22 cellular contexts compared by ENCODE assay signal in genomic region chr17:17743391-17744112, GRCh38.
A peak's percentile ranks its signal among the peaks of the same experiment; 100 is the strongest.
DNase-seq lines count a peak whose midpoint lies in the region; ATAC-seq and TF ChIP-seq lines count a peak whose summit lies in the region.
"Had no signal": no experiment of that assay in that cellular context is flagged by ENCODE, and none has a peak within 500 bp of the region (broad histone marks: within the 10 kb centered on the region; RNA-seq: fewer than 3 reads in every experiment).

No MANE protein-coding gene starts in this region.

- H3K14ac ChIP-seq in IMR-90 (replicated peaks; ENCODE audit: low read depth, low read length) = no peak overlapping the region

- H3K36me3 ChIP-seq in BLaER1 treated with 17β-estradiol and CSF1 and Interleukin-3, amounts not matched to agents 10 nM and 100 nM = 0 out of 22 replicates have a peak, but pooled peaks cover 0 to 7% (median 0%) of the 10 kb centered on the region in 11 experiments
- H3K36me3 ChIP-seq in IMR-90 (ENCODE audit: control insufficient read depth, insufficient read depth, low read length) (peaks cover 5% of the 10 kb centered on the region; the same call in 1 of the 2 replicates), osteoblast (ENCODE audit: insufficient read depth, low read length) (no peaks in the 10 kb centered on the region)
- H3K36me3 ChIP-seq: SJCRH30 had no signal

- dilution Hi-C loops in IMR-90 (cut with HindIII; ENCODE audit: low sequenced_read_pairs, unreplicated experiment) = no loop called here

- H2BK15ac ChIP-seq in IMR-90 (ENCODE audit: low read depth, low read length) = no peak overlapping the region

- no peak for TF ChIP-seq CTCF in IMR-90 (conservative IDR thresholded peaks at IDR 0.05; ENCODE audit: low read depth, low read length)
- no peak for TF ChIP-seq CTCF in dorsolateral prefrontal cortex (IDR thresholded peaks at IDR 0.05 in 54 of 56, conservative IDR thresholded peaks at IDR 0.05 in 2 of 56; ENCODE audit: low read depth in 1 of 56, partially characterized antibody in 56 of 56)
- TF ChIP-seq CTCF in osteoblast (IDR thresholded peaks at IDR 0.05; ENCODE audit: extremely low read depth, low read depth, low read length) = no peak

- no peak overlapping the region for H4K5ac ChIP-seq in IMR-90 (ENCODE audit: low read depth, low read length)

- TF ChIP-seq POLR2A in IMR-90 (IDR thresholded peaks at IDR 0.05; ENCODE audit: low read depth, low read length) = no peak

- H3K18ac ChIP-seq in IMR-90 (ENCODE audit: low read depth, low read length) = no peak overlapping the region

- peaks cover 58 to 100% (median 96%) of the 10 kb centered on the region in 10 experiments for H3K4me1 ChIP-seq in BLaER1 treated with 17β-estradiol and CSF1 and Interleukin-3, amounts not matched to agents 10 nM and 100 nM
- H3K4me1 ChIP-seq in IMR-90 (ENCODE audit: control insufficient read depth, insufficient read depth, low read length) (peaks cover 41% of the 10 kb centered on the region), osteoblast (ENCODE audit: insufficient read depth, low read length) (peaks cover 48% of the 10 kb centered on the region)

- POLR2A ChIA-PET in IMR-90 (lab: Charles Lee; ENCODE audit: unreplicated experiment) = no interaction called here

- 0 out of 2 replicates have a peak overlapping the region, but pooled peaks have one; percentile 2 for H2AK5ac ChIP-seq in IMR-90 (ENCODE audit: low read depth, low read length)

- peaks cover 54 to 95% of the 10 kb centered on the region in 2 experiments for H3K79me1 ChIP-seq in IMR-90 (ENCODE audit: low read depth in 1 of 2, low read length in 2 of 2)

- H2BK120ac ChIP-seq in IMR-90 (ENCODE audit: low read depth, low read length) = no peak overlapping the region

- H3K9me1 ChIP-seq in IMR-90 (ENCODE audit: insufficient read depth, low read length) = peaks cover 46% of the 10 kb centered on the region

- WGBS in IMR-90 (ENCODE audit: extremely low coverage in 2 of 2, insufficient read length in 1 of 2), 2 experiments = 83% methylated on average over 8 of the region's 14 CpGs; no CpG with 5 or more reads in 1 of the 2 experiments

- no peak overlapping the region for H2BK5ac ChIP-seq in IMR-90 (ENCODE audit: low read depth, low read length, poor library complexity, severe bottlenecking)

- in situ Hi-C loops in IMR-90 (cut with MboI; ENCODE audit: low sequenced_read_pairs) = no loop called here

- no peak overlapping the region for H3K27ac Mint-ChIP-seq in activated T-helper 17 cell treated with anti-CD3 and anti-CD28 coated beads, Interleukin-2, amount 50 U/mL, for 72 hours
- H3K27ac Mint-ChIP-seq: B cell; CD4-positive, CD25-positive, alpha-beta regulatory T cell; H9 had no signal

- peaks cover 4% of the 10 kb centered on the region for H3K4me1 Mint-ChIP-seq in activated T-helper 17 cell treated with anti-CD3 and anti-CD28 coated beads, Interleukin-2, amount 50 U/mL, for 72 hours

- H3K4me3 ChIP-seq in BLaER1 treated with 17β-estradiol and CSF1 and Interleukin-3, amounts not matched to agents 10 nM and 100 nM = no peak overlapping the region
- no peak overlapping the region for H3K4me3 ChIP-seq in IMR-90 (ENCODE audit: insufficient read depth, low read depth, low read length)
- H3K4me3 ChIP-seq in dorsolateral prefrontal cortex = no peak overlapping the region
- no peak overlapping the region for H3K4me3 ChIP-seq in osteoblast (ENCODE audit: insufficient read depth, low read length)
- H3K4me3 ChIP-seq: A549, SJCRH30 had no signal

- no peaks in the 10 kb centered on the region for H3K9me3 Mint-ChIP-seq in activated T-helper 17 cell treated with anti-CD3 and anti-CD28 coated beads, Interleukin-2, amount 50 U/mL, for 72 hours
- H3K9me3 Mint-ChIP-seq: CD4-positive, CD25-positive, alpha-beta regulatory T cell; H9 had no signal

- H3K9me3 ChIP-seq in BLaER1 treated with 17β-estradiol and CSF1 and Interleukin-3, amounts not matched to agents 10 nM and 100 nM (replicated peaks in 1 of 11) = no peaks in the 10 kb centered on the region
- no peaks in the 10 kb centered on the region for H3K9me3 ChIP-seq in IMR-90 (ENCODE audit: control insufficient read depth, insufficient read depth, low read length)
- H3K9me3 ChIP-seq in osteoblast (ENCODE audit: low read depth, low read length) = no peaks in the 10 kb centered on the region
- H3K9me3 ChIP-seq: A549, SJCRH30 had no signal

- no peak overlapping the region for H2BK20ac ChIP-seq in IMR-90 (ENCODE audit: low read depth, low read length)

- H3K36me3 Mint-ChIP-seq in activated T-helper 17 cell treated with anti-CD3 and anti-CD28 coated beads, Interleukin-2, amount 50 U/mL, for 72 hours (ENCODE audit: low read depth) = no peaks in the 10 kb centered on the region
- H3K36me3 Mint-ChIP-seq: CD4-positive, CD25-positive, alpha-beta regulatory T cell had no signal

- peak overlapping the region in 7 of 11 experiments; percentile 30 to 99 (median 97); a peak in 9 of 22 replicates for H3K4me2 ChIP-seq in BLaER1 treated with 17β-estradiol and CSF1 and Interleukin-3, amounts not matched to agents 10 nM and 100 nM
- H3K4me2 ChIP-seq in IMR-90 (ENCODE audit: low read depth, low read length) = no peak overlapping the region
- no peak overlapping the region for H3K4me2 ChIP-seq in osteoblast (ENCODE audit: insufficient read depth, low read length)
- H3K4me2 ChIP-seq: A549, KMS-11 had no signal

- no peak overlapping the region for H3K4ac ChIP-seq in IMR-90 (ENCODE audit: low read depth, low read length)

- H3K27ac ChIP-seq in BLaER1 treated with 17β-estradiol and CSF1 and Interleukin-3, amounts not matched to agents 10 nM and 100 nM = peak overlapping the region in 3 of 11 experiments; percentile 29 to 85 (median 43); a peak in 3 of 22 replicates
- H3K27ac ChIP-seq in IMR-90 (ENCODE audit: insufficient read depth, low read length) (no peak overlapping the region), dorsolateral prefrontal cortex (peak overlapping the region in 58 of 59 donors; percentile 92 to 100 (median 98)), osteoblast (ENCODE audit: low read depth, low read length) (no peak overlapping the region)
- H3K27ac ChIP-seq: KMS-11, SJCRH30 had no signal

- no TSS peak for BruUV-seq in IMR-90 (replicated peaks; lab: Mats Ljungman, UMichigan)

- no peak for TF ChIP-seq RAD21 in IMR-90 (IDR thresholded peaks at IDR 0.05; ENCODE audit: low read length)

- no peak overlapping the region for H2AFZ ChIP-seq in IMR-90 (replicated peaks; ENCODE audit: low read length, poor library complexity)
- no peak overlapping the region for H2AFZ ChIP-seq in osteoblast (ENCODE audit: low read length)

- H4K91ac ChIP-seq in IMR-90 (ENCODE audit: insufficient read depth, low read depth, low read length) = no peak overlapping the region

- no peaks in the 10 kb centered on the region for H3K27me3 Mint-ChIP-seq in activated T-helper 17 cell treated with anti-CD3 and anti-CD28 coated beads, Interleukin-2, amount 50 U/mL, for 72 hours
- H3K27me3 Mint-ChIP-seq: B cell had no signal

- H3K4me3 Mint-ChIP-seq in activated T-helper 17 cell treated with anti-CD3 and anti-CD28 coated beads, Interleukin-2, amount 50 U/mL, for 72 hours = no peak overlapping the region
- H3K4me3 Mint-ChIP-seq: B cell, H9 had no signal

- no peak overlapping the region; the same call in 1 of the 2 replicates for H3K23ac ChIP-seq in IMR-90 (ENCODE audit: low read depth, low read length)

- no peak overlapping the region for H3K56ac ChIP-seq in IMR-90 (ENCODE audit: extremely low read depth, insufficient read depth, low read length)

- CTCF ChIA-PET in IMR-90 (lab: Yijun Ruan, JAX) = no interaction called here

- peak overlapping the region; percentile 52 for H2AK9ac ChIP-seq in IMR-90 (replicated peaks; ENCODE audit: low read depth, low read length, poor library complexity)

- no peak for ATAC-seq in IMR-90 (ENCODE audit: low read depth)
- no peak for ATAC-seq in activated T-helper 17 cell treated with anti-CD3 and anti-CD28 coated beads, Interleukin-2, amount 50 U/mL, for 72 hours (replicated peaks)
- ATAC-seq: A549 had no signal

- no peaks in the 10 kb centered on the region for H3K27me3 ChIP-seq in BLaER1 treated with 17β-estradiol and CSF1 and Interleukin-3, amounts not matched to agents 10 nM and 100 nM
- H3K27me3 ChIP-seq in IMR-90 (ENCODE audit: control insufficient read depth, insufficient read depth, low read length) (no peaks in the 10 kb centered on the region), dorsolateral prefrontal cortex (no peaks in the 10 kb centered on the region), osteoblast (ENCODE audit: insufficient read depth, low read length) (no peaks in the 10 kb centered on the region)
- H3K27me3 ChIP-seq: SJCRH30 had no signal

- DNase-seq in IMR-90 = no peak
- DNase-seq in dorsolateral prefrontal cortex = no peak
- DNase-seq in osteoblast (ENCODE audit: insufficient read length, low spot score, missing footprints) = peak; percentile 79
- DNase-seq in activated T-cell treated with anti-CD3 and anti-CD28 coated beads for 4 hours = no peak
- DNase-seq in activated CD4-positive, alpha-beta T cell treated with anti-CD3 and anti-CD28 coated beads, Interleukin-2, amount 50 U/mL, for 4 hours = no peak
- DNase-seq: CD4-positive, CD25-positive, alpha-beta regulatory T cell; COR-L47; DMS79; H9; NCI-H1694; NCI-H2081; NCI-H2171; NCI-H345; NCI-H524; NCI-H774; NK-92 treated with Interleukin-12 subunit alpha and Interleukin-12 subunit beta, amount 100 ng/mL, for 24 hours; SJCRH30 had no signal

- intact Hi-C loops in IMR-90 (cut with micrococcal nuclease) = loop anchor here (10.0 kb wide), 1 partner anchor 389 kb away; no protein-coding TSS in a partner anchor
- intact Hi-C loops in dorsolateral prefrontal cortex (cut with DNase I) = no loop called here

- peaks cover 83% of the 10 kb centered on the region for H3K79me2 ChIP-seq in osteoblast (ENCODE audit: insufficient read depth, low read length)

- 0 out of 22 replicates have a peak overlapping the region, but pooled peaks of 1 of the 11 experiments have one; percentile 10 for H3K9ac ChIP-seq in BLaER1 treated with 17β-estradiol and CSF1 and Interleukin-3, amounts not matched to agents 10 nM and 100 nM
- no peak overlapping the region for H3K9ac ChIP-seq in IMR-90 (ENCODE audit: low read depth, low read length)
- H3K9ac ChIP-seq: KMS-11 had no signal

- H4K20me1 ChIP-seq in BLaER1 treated with 17β-estradiol and CSF1 and Interleukin-3, amounts not matched to agents 10 nM and 100 nM = peaks cover 42 to 86% (median 65%) of the 10 kb centered on the region in 11 experiments; a peak in 20 of 22 replicates
- peaks cover 91% of the 10 kb centered on the region for H4K20me1 ChIP-seq in IMR-90 (ENCODE audit: insufficient read depth, low read length)
- peaks cover 56% of the 10 kb centered on the region for H4K20me1 ChIP-seq in osteoblast (ENCODE audit: insufficient read depth, low read length)

- H4K8ac ChIP-seq in IMR-90 (ENCODE audit: low read depth in 2 of 2, low read length in 2 of 2) = no peak overlapping the region

TF ChIP-seq in IMR-90, 13 proteins besides CTCF, POLR2A, EP300 and RAD21:
- no peak for TF ChIP-seq BHLHE40 (IDR thresholded peaks at IDR 0.05; ENCODE audit: low read depth, low read length)
- TF ChIP-seq FOS (IDR thresholded peaks at IDR 0.05; ENCODE audit: low read depth, low read length) = no peak

Comparison
In these comparisons a context has a peak if more than half of its experiments do, and no peak if none do; other contexts are left out.
1. H3K27ac ChIP-seq: peak in dorsolateral prefrontal cortex (58 of 59); none in IMR-90 (single experiment) and osteoblast (single experiment).
2. H3K4me2 ChIP-seq: peak in BLaER1 treated with 17β-estradiol and CSF1 and Interleukin-3, amounts not matched to agents 10 nM and 100 nM (7 of 11); none in IMR-90 (single experiment) and osteoblast (single experiment).